In genomic region chr7:142964502-142965246, GRCh38 we compare ENCODE assay signal across 1 cellular context.
A peak's percentile ranks its signal among the peaks of the same experiment; 100 is the strongest.
TF ChIP-seq lines count a peak whose summit lies in the region.

No MANE protein-coding gene starts in this region.

TF ChIP-seq in K562, 482 proteins besides CTCF, POLR2A, EP300 and RAD21 (continued from another document and continues in another):
- TF ChIP-seq, protein P1, sequence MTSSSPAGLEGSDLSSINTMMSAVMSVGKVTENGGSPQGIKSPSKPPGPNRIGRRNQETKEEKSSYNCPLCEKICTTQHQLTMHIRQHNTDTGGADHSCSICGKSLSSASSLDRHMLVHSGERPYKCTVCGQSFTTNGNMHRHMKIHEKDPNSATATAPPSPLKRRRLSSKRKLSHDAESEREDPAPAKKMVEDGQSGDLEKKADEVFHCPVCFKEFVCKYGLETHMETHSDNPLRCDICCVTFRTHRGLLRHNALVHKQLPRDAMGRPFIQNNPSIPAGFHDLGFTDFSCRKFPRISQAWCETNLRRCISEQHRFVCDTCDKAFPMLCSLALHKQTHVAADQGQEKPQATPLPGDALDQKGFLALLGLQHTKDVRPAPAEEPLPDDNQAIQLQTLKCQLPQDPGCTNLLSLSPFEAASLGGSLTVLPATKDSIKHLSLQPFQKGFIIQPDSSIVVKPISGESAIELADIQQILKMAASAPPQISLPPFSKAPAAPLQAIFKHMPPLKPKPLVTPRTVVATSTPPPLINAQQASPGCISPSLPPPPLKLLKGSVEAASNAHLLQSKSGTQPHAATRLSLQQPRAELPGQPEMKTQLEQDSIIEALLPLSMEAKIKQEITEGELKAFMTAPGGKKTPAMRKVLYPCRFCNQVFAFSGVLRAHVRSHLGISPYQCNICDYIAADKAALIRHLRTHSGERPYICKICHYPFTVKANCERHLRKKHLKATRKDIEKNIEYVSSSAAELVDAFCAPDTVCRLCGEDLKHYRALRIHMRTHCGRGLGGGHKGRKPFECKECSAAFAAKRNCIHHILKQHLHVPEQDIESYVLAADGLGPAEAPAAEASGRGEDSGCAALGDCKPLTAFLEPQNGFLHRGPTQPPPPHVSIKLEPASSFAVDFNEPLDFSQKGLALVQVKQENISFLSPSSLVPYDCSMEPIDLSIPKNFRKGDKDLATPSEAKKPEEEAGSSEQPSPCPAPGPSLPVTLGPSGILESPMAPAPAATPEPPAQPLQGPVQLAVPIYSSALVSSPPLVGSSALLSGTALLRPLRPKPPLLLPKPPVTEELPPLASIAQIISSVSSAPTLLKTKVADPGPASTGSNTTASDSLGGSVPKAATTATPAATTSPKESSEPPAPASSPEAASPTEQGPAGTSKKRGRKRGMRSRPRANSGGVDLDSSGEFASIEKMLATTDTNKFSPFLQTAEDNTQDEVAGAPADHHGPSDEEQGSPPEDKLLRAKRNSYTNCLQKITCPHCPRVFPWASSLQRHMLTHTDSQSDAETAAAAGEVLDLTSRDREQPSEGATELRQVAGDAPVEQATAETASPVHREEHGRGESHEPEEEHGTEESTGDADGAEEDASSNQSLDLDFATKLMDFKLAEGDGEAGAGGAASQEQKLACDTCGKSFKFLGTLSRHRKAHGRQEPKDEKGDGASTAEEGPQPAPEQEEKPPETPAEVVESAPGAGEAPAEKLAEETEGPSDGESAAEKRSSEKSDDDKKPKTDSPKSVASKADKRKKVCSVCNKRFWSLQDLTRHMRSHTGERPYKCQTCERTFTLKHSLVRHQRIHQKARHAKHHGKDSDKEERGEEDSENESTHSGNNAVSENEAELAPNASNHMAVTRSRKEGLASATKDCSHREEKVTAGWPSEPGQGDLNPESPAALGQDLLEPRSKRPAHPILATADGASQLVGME (CRISPR knock-in tag; IDR thresholded peaks at IDR 0.05), result peak; percentile 82; the same call in 1 of the 2 replicates
- TF ChIP-seq SMAD2 (IDR thresholded peaks at IDR 0.05; ENCODE audit: low read depth, low read length) (no peak), KDM4B (IDR thresholded peaks at IDR 0.05; ENCODE audit: borderline replicate concordance in 2 of 2, low read depth in 1 of 2) (no peak), TRIM28 (IDR thresholded peaks at IDR 0.05) (peak; percentile 39; the same call in 1 of the 2 replicates), CBFA2T3 (IDR thresholded peaks at IDR 0.05) (peak; percentile 82), ARHGAP35 (IDR thresholded peaks at IDR 0.05; ENCODE audit: partially characterized antibody) (no peak), PRMT5 (CRISPR knock-in tag; IDR thresholded peaks at IDR 0.05) (no peak), NFATC3 (IDR thresholded peaks at IDR 0.05) (no peak), ETS1 (conservative IDR thresholded peaks at IDR 0.05; ENCODE audit: control insufficient read depth, low read depth, low read length) (no peak), MED1 (CRISPR knock-in tag; IDR thresholded peaks at IDR 0.05; ENCODE audit: borderline replicate concordance) (no peak), TSHZ1 (CRISPR knock-in tag; IDR thresholded peaks at IDR 0.05) (no peak), ZNF76 (CRISPR knock-in tag; IDR thresholded peaks at IDR 0.05; ENCODE audit: borderline replicate concordance) (no peak), HIVEP1 (CRISPR knock-in tag; IDR thresholded peaks at IDR 0.05) (no peak), SPI1 (IDR thresholded peaks at IDR 0.05; ENCODE audit: borderline replicate concordance, low read depth, low read length) (peak; percentile 88), ID3 (CRISPR knock-in tag; IDR thresholded peaks at IDR 0.05) (no peak), ID3 (tag; IDR thresholded peaks at IDR 0.05) (no peak), MEF2D (tag; conservative IDR thresholded peaks at IDR 0.05; ENCODE audit: low read depth) (no peak), RNF219 (CRISPR knock-in tag; IDR thresholded peaks at IDR 0.05) (no peak), CXXC5 (CRISPR knock-in tag; IDR thresholded peaks at IDR 0.05) (peak; percentile 59; the same call in 1 of the 2 replicates), JUN (IDR thresholded peaks at IDR 0.05; ENCODE audit: borderline replicate concordance, low read depth, low read length) (peak; percentile 99), JUN (CRISPR knock-in tag; IDR thresholded peaks at IDR 0.05; ENCODE audit: borderline replicate concordance) (no peak; the same call in 1 of the 2 replicates), GATA2 (CRISPR knock-in tag; IDR thresholded peaks at IDR 0.05) (peak; percentile 39; the same call in 1 of the 2 replicates), PHF20 (IDR thresholded peaks at IDR 0.05; ENCODE audit: partially characterized antibody) (no peak), KLF6 (CRISPR knock-in tag; IDR thresholded peaks at IDR 0.05; ENCODE audit: borderline replicate concordance) (no peak), HDAC2 (IDR thresholded peaks at IDR 0.05) (0 out of 2 replicates have a peak, but pooled peaks have one; percentile 88), RBM22 (IDR thresholded peaks at IDR 0.05; ENCODE audit: low read depth, low read length, poor library complexity, severe bottlenecking) (no peak), ZNF316 (IDR thresholded peaks at IDR 0.05) (no peak), RBM39 (optimal IDR thresholded peaks at IDR 0.05; ENCODE audit: low read depth, low read length) (no peak), MLX (CRISPR knock-in tag; conservative IDR thresholded peaks at IDR 0.05) (no peak), PCBP2 (IDR thresholded peaks at IDR 0.05; ENCODE audit: low read depth, low read length, poor library complexity, severe bottlenecking) (no peak), BRF1 (IDR thresholded peaks at IDR 0.05; ENCODE audit: borderline replicate concordance, extremely low read depth, insufficient read length) (no peak), PHTF2 (CRISPR knock-in tag; IDR thresholded peaks at IDR 0.05) (no peak), ZNF408 (CRISPR knock-in tag; IDR thresholded peaks at IDR 0.05; ENCODE audit: low read depth) (no peak), CC2D1A (IDR thresholded peaks at IDR 0.05) (no peak), MYBL2 (IDR thresholded peaks at IDR 0.05; ENCODE audit: low read depth) (no peak), MYBL2 (CRISPR knock-in tag; IDR thresholded peaks at IDR 0.05; ENCODE audit: borderline replicate concordance) (no peak), NCOA1 (IDR thresholded peaks at IDR 0.05; ENCODE audit: low read depth) (no peak), HOXB6 (CRISPR knock-in tag; IDR thresholded peaks at IDR 0.05; ENCODE audit: borderline replicate concordance) (no peak), MTA3 (IDR thresholded peaks at IDR 0.05; ENCODE audit: borderline replicate concordance) (peak; percentile 66), ZNF766 (CRISPR knock-in tag; conservative IDR thresholded peaks at IDR 0.05) (no peak), ZNF77 (CRISPR knock-in tag; IDR thresholded peaks at IDR 0.05) (no peak), RBM25 (IDR thresholded peaks at IDR 0.05; ENCODE audit: low read depth, low read length, severe bottlenecking) (no peak), CEBPG (CRISPR knock-in tag; IDR thresholded peaks at IDR 0.05) (no peak), CEBPG (tag; conservative IDR thresholded peaks at IDR 0.05 in 1 of 2, IDR thresholded peaks at IDR 0.05 in 1 of 2) (0 out of 4 replicates have a peak, but pooled peaks of 1 of the 2 experiments have one; percentile 18), MEF2A (IDR thresholded peaks at IDR 0.05; ENCODE audit: control insufficient read depth, low read depth, low read length) (no peak), FOS (IDR thresholded peaks at IDR 0.05; ENCODE audit: extremely low read depth, insufficient read length) (peak; percentile 72), ZFP1 (CRISPR knock-in tag; IDR thresholded peaks at IDR 0.05) (no peak), U2AF1 (optimal IDR thresholded peaks at IDR 0.05; ENCODE audit: low read depth, low read length) (no peak)
- TF ChIP-seq, protein P2, sequence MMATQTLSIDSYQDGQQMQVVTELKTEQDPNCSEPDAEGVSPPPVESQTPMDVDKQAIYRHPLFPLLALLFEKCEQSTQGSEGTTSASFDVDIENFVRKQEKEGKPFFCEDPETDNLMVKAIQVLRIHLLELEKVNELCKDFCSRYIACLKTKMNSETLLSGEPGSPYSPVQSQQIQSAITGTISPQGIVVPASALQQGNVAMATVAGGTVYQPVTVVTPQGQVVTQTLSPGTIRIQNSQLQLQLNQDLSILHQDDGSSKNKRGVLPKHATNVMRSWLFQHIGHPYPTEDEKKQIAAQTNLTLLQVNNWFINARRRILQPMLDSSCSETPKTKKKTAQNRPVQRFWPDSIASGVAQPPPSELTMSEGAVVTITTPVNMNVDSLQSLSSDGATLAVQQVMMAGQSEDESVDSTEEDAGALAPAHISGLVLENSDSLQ (IDR thresholded peaks at IDR 0.05), result peak; percentile 68
- TF ChIP-seq, protein P3, sequence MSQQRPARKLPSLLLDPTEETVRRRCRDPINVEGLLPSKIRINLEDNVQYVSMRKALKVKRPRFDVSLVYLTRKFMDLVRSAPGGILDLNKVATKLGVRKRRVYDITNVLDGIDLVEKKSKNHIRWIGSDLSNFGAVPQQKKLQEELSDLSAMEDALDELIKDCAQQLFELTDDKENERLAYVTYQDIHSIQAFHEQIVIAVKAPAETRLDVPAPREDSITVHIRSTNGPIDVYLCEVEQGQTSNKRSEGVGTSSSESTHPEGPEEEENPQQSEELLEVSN (IDR thresholded peaks at IDR 0.05; ENCODE audit: borderline replicate concordance in 1 of 2, extremely low read depth in 1 of 2, insufficient read depth in 1 of 2, insufficient read length in 1 of 2, low read depth in 1 of 2, low read length in 1 of 2, poor library complexity in 1 of 2, severe bottlenecking in 1 of 2), result no peak
- TF ChIP-seq, protein P4, sequence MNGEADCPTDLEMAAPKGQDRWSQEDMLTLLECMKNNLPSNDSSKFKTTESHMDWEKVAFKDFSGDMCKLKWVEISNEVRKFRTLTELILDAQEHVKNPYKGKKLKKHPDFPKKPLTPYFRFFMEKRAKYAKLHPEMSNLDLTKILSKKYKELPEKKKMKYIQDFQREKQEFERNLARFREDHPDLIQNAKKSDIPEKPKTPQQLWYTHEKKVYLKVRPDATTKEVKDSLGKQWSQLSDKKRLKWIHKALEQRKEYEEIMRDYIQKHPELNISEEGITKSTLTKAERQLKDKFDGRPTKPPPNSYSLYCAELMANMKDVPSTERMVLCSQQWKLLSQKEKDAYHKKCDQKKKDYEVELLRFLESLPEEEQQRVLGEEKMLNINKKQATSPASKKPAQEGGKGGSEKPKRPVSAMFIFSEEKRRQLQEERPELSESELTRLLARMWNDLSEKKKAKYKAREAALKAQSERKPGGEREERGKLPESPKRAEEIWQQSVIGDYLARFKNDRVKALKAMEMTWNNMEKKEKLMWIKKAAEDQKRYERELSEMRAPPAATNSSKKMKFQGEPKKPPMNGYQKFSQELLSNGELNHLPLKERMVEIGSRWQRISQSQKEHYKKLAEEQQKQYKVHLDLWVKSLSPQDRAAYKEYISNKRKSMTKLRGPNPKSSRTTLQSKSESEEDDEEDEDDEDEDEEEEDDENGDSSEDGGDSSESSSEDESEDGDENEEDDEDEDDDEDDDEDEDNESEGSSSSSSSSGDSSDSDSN (IDR thresholded peaks at IDR 0.05; ENCODE audit: borderline replicate concordance in 1 of 2, low read depth in 2 of 2, low read length in 2 of 2), result no peak
